Comparison of ENCODE assay signal across 25 cellular contexts in genomic region chr11:77269484-77270123, GRCh38. TPM values are rescaled to one million over a fixed set of nuclear protein-coding genes. Genes with fewer than 3 reads are reported as not detected.
DNase-seq lines count a peak whose midpoint lies in the region; ATAC-seq and TF ChIP-seq lines count a peak whose summit lies in the region.
"Had no signal": no experiment of that assay in that cellular context is flagged by ENCODE, and none has a peak within 500 bp of the region (broad histone marks: within the 10 kb centered on the region; RNA-seq: fewer than 3 reads in every experiment).

No MANE protein-coding gene starts in this region.

- TF ChIP-seq CTCF in choroid plexus epithelial cell (conservative IDR thresholded peaks at IDR 0.05; ENCODE audit: low read depth, low read length): no peak
- no peak for TF ChIP-seq CTCF in GM20000 (IDR thresholded peaks at IDR 0.05; ENCODE audit: extremely low read depth, missing control alignments)

- H3K4me3 Mint-ChIP-seq in stimulated activated naive CD8-positive, alpha-beta T cell treated with anti-CD3 and anti-CD28 coated beads, Interleukin-15, amount 100 ng/mL, for 72 hours: no peak overlapping the region
- H3K4me3 Mint-ChIP-seq: neural crest cell; stimulated activated memory B cell treated with anti-CD40 and anti-IgM and Interleukin-4, amounts not matched to agents 10 μg/mL and 1 μg/mL and 100 μg/mL, for 72 hours had no signal

- ATAC-seq in activated naive CD4-positive, alpha-beta T cell treated with anti-CD3 and anti-CD28 coated beads, Interleukin-2, amount 50 U/mL, for 72 hours: peak; percentile 22 to 88
- peak; percentile 78 for ATAC-seq in stimulated activated naive CD8-positive, alpha-beta T cell treated with anti-CD3 and anti-CD28 coated beads, Interleukin-15, amount 100 ng/mL, for 72 hours
- ATAC-seq: stimulated activated memory B cell treated with anti-CD40 and anti-IgM and Interleukin-4, amounts not matched to agents 10 μg/mL and 1 μg/mL and 100 μg/mL, for 72 hours had no signal

- peaks cover 17% of the 10 kb centered on the region for H3K4me1 Mint-ChIP-seq in stimulated activated naive CD8-positive, alpha-beta T cell treated with anti-CD3 and anti-CD28 coated beads, Interleukin-15, amount 100 ng/mL, for 72 hours
- H3K4me1 Mint-ChIP-seq: neural crest cell; stimulated activated memory B cell treated with anti-CD40 and anti-IgM and Interleukin-4, amounts not matched to agents 10 μg/mL and 1 μg/mL and 100 μg/mL, for 72 hours had no signal

- H3K27me3 Mint-ChIP-seq in stimulated activated naive CD8-positive, alpha-beta T cell treated with anti-CD3 and anti-CD28 coated beads, Interleukin-15, amount 100 ng/mL, for 72 hours: no peaks in the 10 kb centered on the region

- no peaks in the 10 kb centered on the region for H3K9me3 Mint-ChIP-seq in activated naive CD4-positive, alpha-beta T cell treated with anti-CD3 and anti-CD28 coated beads, Interleukin-2, amount 50 U/mL, for 72 hours
- H3K9me3 Mint-ChIP-seq in stimulated activated naive CD8-positive, alpha-beta T cell treated with anti-CD3 and anti-CD28 coated beads, Interleukin-15, amount 100 ng/mL, for 72 hours: no peaks in the 10 kb centered on the region
- H3K9me3 Mint-ChIP-seq: neural crest cell; stimulated activated memory B cell treated with anti-CD40 and anti-IgM and Interleukin-4, amounts not matched to agents 10 μg/mL and 1 μg/mL and 100 μg/mL, for 72 hours had no signal

- H3K4me3 ChIP-seq in choroid plexus epithelial cell (ENCODE audit: low read depth, low read length): no peak overlapping the region
- H3K4me3 ChIP-seq: colonic mucosa, lung, right atrium auricular region, spleen, testis, uterus had no signal

- DNase-seq in activated naive CD4-positive, alpha-beta T cell treated with anti-CD3 and anti-CD28 coated beads, Interleukin-2, amount 50 U/mL, for 72 hours (ENCODE audit: low spot score in 2 of 2): no peak
- no peak for DNase-seq in activated naive CD4-positive, alpha-beta T cell treated with anti-CD3 and anti-CD28 coated beads, Interleukin-2, amount 50 U/mL, for 16 hours
- DNase-seq in HT1080 (ENCODE audit: low read depth): peak; percentile 47
- DNase-seq in choroid plexus epithelial cell (ENCODE audit: low read depth): peak; percentile 25
- DNase-seq in stimulated activated naive CD8-positive, alpha-beta T cell treated with anti-CD3 and anti-CD28 coated beads, Interleukin-15, amount 100 ng/mL, for 72 hours: no peak
- no peak for DNase-seq in activated CD8-positive, alpha-beta memory T cell treated with anti-CD3 and anti-CD28 coated beads for 24 hours
- no peak for DNase-seq in GM20000 (ENCODE audit: low spot score)
- no peak for DNase-seq in NCI-H187 treated with DMSO at 0.1 percent for 48 hours (lab: John Stamatoyannopoulos, UW)
- DNase-seq: C1 segment of cervical spinal cord; Caco-2; colonic mucosa; KG1; MM.1S; NCI-H1417; NCI-H2107; NCI-H446; SHP77 treated with DMSO at 0.1 percent for 48 hours; spleen; stimulated activated CD4-positive, alpha-beta T cell treated with anti-CD3 and anti-CD28 coated beads, Interleukin-2, amount 100 ng/mL, for 48 hours; testis; uterus had no signal

- peak overlapping the region in 1 of 2 donors; percentile 3 for H3K27ac Mint-ChIP-seq in activated naive CD4-positive, alpha-beta T cell treated with anti-CD3 and anti-CD28 coated beads, Interleukin-2, amount 50 U/mL, for 72 hours
- H3K27ac Mint-ChIP-seq in stimulated activated naive CD8-positive, alpha-beta T cell treated with anti-CD3 and anti-CD28 coated beads, Interleukin-15, amount 100 ng/mL, for 72 hours: peak overlapping the region in 1 of 2 donors; percentile 82
- H3K27ac Mint-ChIP-seq: stimulated activated memory B cell treated with anti-CD40 and anti-IgM and Interleukin-4, amounts not matched to agents 10 μg/mL and 1 μg/mL and 100 μg/mL, for 72 hours had no signal

- H3K36me3 Mint-ChIP-seq in activated naive CD4-positive, alpha-beta T cell treated with anti-CD3 and anti-CD28 coated beads, Interleukin-2, amount 50 U/mL, for 72 hours: no peaks in the 10 kb centered on the region
- H3K36me3 Mint-ChIP-seq: stimulated activated memory B cell treated with anti-CD40 and anti-IgM and Interleukin-4, amounts not matched to agents 10 μg/mL and 1 μg/mL and 100 μg/mL, for 72 hours had no signal

RNA-seq across cellular contexts. Expression of gene GDPD4, which starts 31.9 kb away (rescaled TPM):
- not detected for total RNA-seq in activated naive CD4-positive, alpha-beta T cell treated with anti-CD3 and anti-CD28 coated beads, Interleukin-2, amount 50 U/mL, for 72 hours
- total RNA-seq in HT1080 (2014; rRNA removed; shearing (Covaris generic)): not detected in 2 replicates
- not detected in 2 replicates for polyA plus RNA-seq in HT1080 (2015; cell fraction: cytosol; rRNA removed)
- not detected in 2 replicates for polyA plus RNA-seq in HT1080 (2015; cell fraction: nucleus; rRNA removed)
- total RNA-seq: Caco-2, colonic mucosa, lung, neural crest cell, right atrium auricular region had no signal
- polyA plus RNA-seq: lung had no signal

Comparison
In these comparisons a context has a peak if more than half of its experiments do, and no peak if none do; other contexts are left out.
1. DNase-seq: peak in HT1080 (single experiment) and choroid plexus epithelial cell (single experiment); none in activated naive CD4-positive, alpha-beta T cell treated with anti-CD3 and anti-CD28 coated beads, Interleukin-2, amount 50 U/mL, for 72 hours (0 of 2), activated naive CD4-positive, alpha-beta T cell treated with anti-CD3 and anti-CD28 coated beads, Interleukin-2, amount 50 U/mL, for 16 hours (single experiment), stimulated activated naive CD8-positive, alpha-beta T cell treated with anti-CD3 and anti-CD28 coated beads, Interleukin-15, amount 100 ng/mL, for 72 hours (0 of 2), activated CD8-positive, alpha-beta memory T cell treated with anti-CD3 and anti-CD28 coated beads for 24 hours (single experiment), GM20000 (single experiment) and NCI-H187 treated with DMSO at 0.1 percent for 48 hours (single experiment).